ENCODE assay signal across 34 cellular contexts in the genomic region with DNA sequence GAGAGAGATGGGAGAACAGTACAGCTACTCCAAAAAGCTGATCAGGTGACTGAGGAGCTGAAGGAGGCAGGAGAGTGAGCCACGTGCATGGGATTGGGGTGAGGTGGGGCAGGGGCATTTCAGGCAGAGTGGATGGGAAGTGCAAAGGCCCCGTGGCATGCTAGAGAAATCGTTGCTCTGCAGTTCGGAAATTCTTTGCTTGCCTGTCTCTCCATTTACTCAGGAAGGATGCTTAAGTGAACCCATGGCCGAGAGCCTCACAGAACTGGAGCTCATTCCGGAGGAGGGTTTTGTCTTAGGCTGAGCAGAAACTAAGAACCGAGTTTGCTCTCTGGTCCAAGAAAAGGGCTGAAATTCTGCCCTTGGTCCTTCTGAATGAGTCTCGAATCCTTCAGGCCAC.
"Had no signal": no experiment of that assay in that cellular context is flagged by ENCODE, and none has a peak within 500 bp of the region (broad histone marks: within the 10 kb centered on the region; RNA-seq: fewer than 3 reads in every experiment).

No MANE protein-coding gene starts in this region.

- H3K4me1 ChIP-seq: body of pancreas had no signal

- H3K36me3 ChIP-seq: adrenal gland, brain microvascular endothelial cell, breast epithelium had no signal

- H3K27me3 ChIP-seq: adrenal gland, body of pancreas, brain microvascular endothelial cell, breast epithelium had no signal

- DNase-seq: activated B cell treated with CpG ODN at 0.5 μM for 24 hours; activated CD4-positive, alpha-beta memory T cell treated with anti-CD3 and anti-CD28 coated beads for 36 hours; activated CD4-positive, alpha-beta T cell treated with anti-CD3 and anti-CD28 coated beads for 4 hours; activated CD4-positive, alpha-beta T cell treated with anti-CD3 and anti-CD28 coated beads, Interleukin-2, amount 10 ng/mL, durations not matched to agents 24 days and 14 days; activated CD4-positive, alpha-beta T cell treated with anti-CD3 and anti-CD28 coated beads, Interleukin-2, amount 50 U/mL, for 1 hour; activated CD4-positive, alpha-beta T cell treated with anti-CD3 and anti-CD28 coated beads, Interleukin-2, amount 50 U/mL, for 4 hours; activated CD4-positive, CD25-positive, alpha-beta regulatory T cell treated with anti-CD3 and anti-CD28 coated beads, Interleukin-2, amount 50 U/mL, for 72 hours; activated CD8-positive, alpha-beta memory T cell treated with anti-CD3 and anti-CD28 coated beads, Interleukin-2, amount 50 U/mL, for 4 hours; activated CD8-positive, alpha-beta T cell treated with anti-CD3 and anti-CD28 coated beads for 36 hours; activated effector memory CD4-positive, alpha-beta T cell treated with anti-CD3 and anti-CD28 coated beads, Interleukin-2, amount 50 U/mL, for 16 hours; activated gamma-delta T cell treated with Interleukin-2 at 50 U/mL for 16 hours; activated naive CD4-positive, alpha-beta T cell; activated naive CD4-positive, alpha-beta T cell treated with anti-CD3 and anti-CD28 coated beads for 36 hours; activated naive CD4-positive, alpha-beta T cell treated with anti-CD3 and anti-CD28 coated beads, Interleukin-2, amount 50 U/mL, for 16 hours; activated naive CD8-positive, alpha-beta T cell treated with anti-CD3 and anti-CD28 coated beads for 36 hours; activated T-cell treated with anti-CD3 and anti-CD28 coated beads for 4 hours; activated T-cell treated with anti-CD3 and anti-CD28 coated beads, Interleukin-2, amount 50 U/mL, for 1 hour; activated T-cell treated with anti-CD3 and anti-CD28 coated beads, Interleukin-2, amount 50 U/mL, for 4 hours; activated T-cell treated with anti-CD3 and anti-CD28 coated beads, Interleukin-2, amount 50 U/mL, for 72 hours; amniotic stem cell; aorta; body of pancreas; brain microvascular endothelial cell; central memory CD4-positive, alpha-beta T cell; T-helper 1 cell; T-helper 2 cell; T-helper 9 cell had no signal

- H3K4me3 ChIP-seq: adrenal gland, body of pancreas, breast epithelium had no signal

- FAIRE-seq: astrocyte, TTC549 had no signal

- ATAC-seq: activated CD8-positive, alpha-beta T cell treated with anti-CD3 and anti-CD28 coated beads for 36 hours; activated naive CD4-positive, alpha-beta T cell treated with anti-CD3 and anti-CD28 coated beads, Interleukin-2, amount 50 U/mL, for 72 hours; activated T-cell treated with anti-CD3 and anti-CD28 coated beads, Interleukin-2, amount 50 U/mL, for 4 hours; activated T-cell treated with anti-CD3 and anti-CD28 coated beads, Interleukin-2, amount 50 U/mL, for 72 hours; activated T-helper 17 cell treated with anti-CD3 and anti-CD28 coated beads, Interleukin-2, amount 50 U/mL, for 72 hours; body of pancreas had no signal

- H3K9me3 ChIP-seq: adrenal gland, body of pancreas, breast epithelium had no signal

- H3K27ac ChIP-seq: adrenal gland, body of pancreas, brain microvascular endothelial cell, breast epithelium, VCaP had no signal
